Comparison of ENCODE assay signal across 27 cellular contexts in the genomic region with DNA sequence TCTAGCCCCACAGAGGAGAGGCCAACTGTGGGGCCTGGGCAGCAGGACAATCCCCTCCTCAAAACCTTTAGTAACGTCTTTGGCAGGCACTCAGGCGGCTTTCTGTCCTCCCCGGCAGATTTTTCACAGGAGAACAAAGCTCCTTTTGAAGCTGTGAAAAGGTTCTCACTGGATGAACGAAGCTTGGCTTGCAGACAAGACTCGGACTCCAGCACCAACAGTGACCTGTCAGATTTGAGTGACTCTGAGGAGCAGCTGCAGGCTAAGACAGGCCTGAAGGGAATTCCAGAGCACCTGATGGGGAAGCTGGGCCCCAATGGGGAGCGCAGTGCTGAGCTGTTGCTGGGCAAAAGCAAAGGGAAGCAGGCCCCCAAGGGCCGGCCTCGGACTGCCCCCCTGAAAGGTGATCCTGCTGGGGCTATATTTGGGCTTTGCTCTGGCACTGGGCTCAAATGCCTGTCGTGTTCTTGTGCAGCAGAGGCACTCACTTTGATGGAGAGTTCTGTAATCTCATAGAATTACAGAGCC. TPM values are rescaled to one million over a fixed set of nuclear protein-coding genes. Genes with fewer than 3 reads are reported as not detected.
DNase-seq lines count a peak whose midpoint lies in the region; ATAC-seq, FAIRE-seq and TF ChIP-seq lines count a peak whose summit lies in the region.
"Had no signal": no experiment of that assay in that cellular context is flagged by ENCODE, and none has a peak within 500 bp of the region (broad histone marks: within the 10 kb centered on the region; RNA-seq: fewer than 3 reads in every experiment).

No MANE protein-coding gene starts in this region.

- peaks cover 21 to 54% (median 37%) of the 10 kb centered on the region in 5 donors for H3K36me3 Mint-ChIP-seq in naive thymus-derived CD4-positive, alpha-beta T cell

- no peak overlapping the region for H3K27ac Mint-ChIP-seq in naive thymus-derived CD4-positive, alpha-beta T cell
- H3K27ac Mint-ChIP-seq: activated CD8-positive, alpha-beta memory T cell treated with anti-CD3 and anti-CD28 coated beads, Interleukin-2, amount 10 ng/mL, durations not matched to agents 7 days and 5 days; dendritic cell treated with granulocyte-macrophage colony-stimulating factor and Interleukin-4, amounts not matched to agents 40 ng/mL and 50 ng/mL, for 4 days; H9 had no signal

- no peak overlapping the region for H3K27ac ChIP-seq in HepG2 (ENCODE audit: extremely low read length, insufficient read depth, low read length)
- no peak overlapping the region for H3K27ac ChIP-seq in right lobe of liver
- H3K27ac ChIP-seq in naive thymus-derived CD4-positive, alpha-beta T cell (ENCODE audit: low read depth, low read length), result no peak overlapping the region
- H3K27ac ChIP-seq: C4-2B, transverse colon had no signal

- H3K4me1 Mint-ChIP-seq in naive thymus-derived CD4-positive, alpha-beta T cell, result peaks cover 0 to 17% (median 0%) of the 10 kb centered on the region in 7 donors
- H3K4me1 Mint-ChIP-seq: activated CD8-positive, alpha-beta memory T cell treated with anti-CD3 and anti-CD28 coated beads, Interleukin-2, amount 10 ng/mL, durations not matched to agents 7 days and 5 days; H9 had no signal

- H3K9me3 Mint-ChIP-seq in naive thymus-derived CD4-positive, alpha-beta T cell, result no peaks in the 10 kb centered on the region
- H3K9me3 Mint-ChIP-seq: dendritic cell treated with granulocyte-macrophage colony-stimulating factor and Interleukin-4, amounts not matched to agents 40 ng/mL and 50 ng/mL, for 4 days; H9 had no signal

- no peaks in the 10 kb centered on the region for H3K79me2 ChIP-seq in HepG2 (ENCODE audit: insufficient read depth, low read length)

- in situ Hi-C loops in HepG2 (cut with HindIII; ENCODE audit: extremely low pct_ligation_motif_present, low pct_unique_long_range_greater_than_20kb), result no loop called here

- H3K4me2 ChIP-seq in HepG2 (ENCODE audit: low read depth, low read length), result no peak overlapping the region

- intact Hi-C loops in HepG2 (cut with micrococcal nuclease; ENCODE audit: unreplicated experiment), result no loop called here
- intact Hi-C loops in right lobe of liver (cut with DNase I), result no loop called here
- intact Hi-C loops in left cardiac atrium (cut with DNase I), result no loop called here
- intact Hi-C loops in naive thymus-derived CD4-positive, alpha-beta T cell (cut with micrococcal nuclease), result no loop called here

- no peak overlapping the region for H3K9ac ChIP-seq in HepG2 (ENCODE audit: insufficient read depth, low read depth, low read length)

- H3K27me3 Mint-ChIP-seq in naive thymus-derived CD4-positive, alpha-beta T cell, result no peaks in the 10 kb centered on the region
- H3K27me3 Mint-ChIP-seq: activated CD8-positive, alpha-beta memory T cell treated with anti-CD3 and anti-CD28 coated beads, Interleukin-2, amount 10 ng/mL, durations not matched to agents 7 days and 5 days; dendritic cell treated with granulocyte-macrophage colony-stimulating factor and Interleukin-4, amounts not matched to agents 40 ng/mL and 50 ng/mL, for 4 days had no signal

- WGBS in HepG2 (ENCODE audit: low lambda C conversion rate), result 95% methylated on average over 3 of the region's 9 CpGs
- WGBS in right lobe of liver (ENCODE audit: insufficient coverage, low coverage, low lambda C conversion rate, missing lambda C conversion rate), result 94% methylated on average over 3 of the region's 9 CpGs

- CTCF ChIA-PET in HepG2 (lab: Yijun Ruan, JAX; ENCODE audit: low intra/inter-chr PET ratio, low total read pairs), result no interaction called here
- CTCF ChIA-PET in naive thymus-derived CD4-positive, alpha-beta T cell (lab: Charles Lee), result interaction anchor here (0.6 kb wide), 2 partner anchors 11 to 945 kb away, joined by 3 to 6 read pairs; no protein-coding TSS in a partner anchor

- no peak for TF ChIP-seq CTCF in HepG2 (CRISPR knock-in tag; IDR thresholded peaks at IDR 0.05)
- no peak for TF ChIP-seq CTCF in right lobe of liver (IDR thresholded peaks at IDR 0.05)

- H3K4me3 ChIP-seq in HepG2 (replicated peaks in 1 of 3; ENCODE audit: insufficient read depth in 1 of 3, low read depth in 2 of 3, low read length in 3 of 3) (no peak overlapping the region), right lobe of liver (no peak overlapping the region)
- H3K4me3 ChIP-seq in naive thymus-derived CD4-positive, alpha-beta T cell (ENCODE audit: low read length), result no peak overlapping the region
- H3K4me3 ChIP-seq: K562, transverse colon had no signal

- H4K20me1 ChIP-seq in HepG2 (ENCODE audit: insufficient read depth, low read length), result no peaks in the 10 kb centered on the region

- ATAC-seq in HepG2 (no peak), right lobe of liver (no peak), left cardiac atrium (peak; percentile 84 to 97)
- ATAC-seq in naive thymus-derived CD4-positive, alpha-beta T cell, result no peak
- ATAC-seq: activated CD8-positive, alpha-beta memory T cell treated with anti-CD3 and anti-CD28 coated beads, Interleukin-2, amount 10 ng/mL, durations not matched to agents 7 days and 5 days; K562 had no signal

- no peaks in the 10 kb centered on the region for H3K9me3 ChIP-seq in HepG2 (ENCODE audit: low read length)
- no peaks in the 10 kb centered on the region for H3K9me3 ChIP-seq in right lobe of liver
- H3K9me3 ChIP-seq in naive thymus-derived CD4-positive, alpha-beta T cell (ENCODE audit: control insufficient read depth in 2 of 3, low read length in 3 of 3), result no peaks in the 10 kb centered on the region
- H3K9me3 ChIP-seq: transverse colon had no signal

- no peak overlapping the region for H2AFZ ChIP-seq in HepG2 (ENCODE audit: low read length)

- POLR2A ChIA-PET in HepG2 (lab: Yijun Ruan, JAX), result no interaction called here
- POLR2A ChIA-PET in naive thymus-derived CD4-positive, alpha-beta T cell (lab: Charles Lee), result interaction anchor here (0.7 kb wide), 1 partner anchor 24 kb away, joined by 3 read pairs; no protein-coding TSS in a partner anchor

- peaks cover 28 to 57% of the 10 kb centered on the region in 2 experiments for H3K36me3 ChIP-seq in HepG2 (replicated peaks in 1 of 2; ENCODE audit: control insufficient read depth in 1 of 2, insufficient read depth in 2 of 2, low read length in 2 of 2)
- peaks cover 5 to 63% (median 25%) of the 10 kb centered on the region in 4 donors for H3K36me3 ChIP-seq in right lobe of liver
- peaks cover 18 to 81% (median 21%) of the 10 kb centered on the region in 3 experiments for H3K36me3 ChIP-seq in naive thymus-derived CD4-positive, alpha-beta T cell (ENCODE audit: control insufficient read depth in 2 of 3, insufficient read depth in 3 of 3, low read length in 3 of 3)

- H3K27me3 ChIP-seq in HepG2 (ENCODE audit: control insufficient read depth in 1 of 2, insufficient read depth in 2 of 2, low read length in 2 of 2), result no peaks in the 10 kb centered on the region
- no peaks in the 10 kb centered on the region for H3K27me3 ChIP-seq in right lobe of liver
- H3K27me3 ChIP-seq in naive thymus-derived CD4-positive, alpha-beta T cell (ENCODE audit: control insufficient read depth in 2 of 2, insufficient read depth in 2 of 2, low read length in 2 of 2), result no peaks in the 10 kb centered on the region
- H3K27me3 ChIP-seq: transverse colon had no signal

- H3K4me1 ChIP-seq in HepG2 (ENCODE audit: insufficient read depth, low read length), result no peaks in the 10 kb centered on the region
- no peaks in the 10 kb centered on the region for H3K4me1 ChIP-seq in right lobe of liver
- H3K4me1 ChIP-seq in naive thymus-derived CD4-positive, alpha-beta T cell (ENCODE audit: control insufficient read depth in 2 of 2, insufficient read depth in 2 of 2, low read length in 2 of 2), result no peaks in the 10 kb centered on the region
- H3K4me1 ChIP-seq: transverse colon had no signal

- TF ChIP-seq POLR2A in HepG2 (IDR thresholded peaks at IDR 0.05; ENCODE audit: insufficient read depth in 1 of 2, low read depth in 2 of 2, low read length in 2 of 2), result no peak
- no peak for TF ChIP-seq POLR2A in right lobe of liver (IDR thresholded peaks at IDR 0.05)

- DNase-seq in HepG2 (ENCODE audit: low spot score) (no peak), right lobe of liver (no peak), left cardiac atrium (no peak), nucleus accumbens (lab: John Stamatoyannopoulos, UW) (peak in 54 of 56 donors; percentile 10 to 82 (median 54)), NCI-H2227 (lab: John Stamatoyannopoulos, UW; ENCODE audit: unreplicated experiment) (no peak), NCI-H526 (lab: John Stamatoyannopoulos, UW) (no peak)
- DNase-seq in activated effector memory CD4-positive, alpha-beta T cell treated with anti-CD3 and anti-CD28 coated beads, Interleukin-2, amount 50 U/mL, for 16 hours, result no peak
- DNase-seq in naive thymus-derived CD4-positive, alpha-beta T cell, result no peak
- DNase-seq: 8988T; activated CD4-positive, alpha-beta T cell treated with anti-CD3 and anti-CD28 coated beads for 1 hour; activated CD8-positive, alpha-beta memory T cell treated with anti-CD3 and anti-CD28 coated beads, Interleukin-2, amount 10 ng/mL, durations not matched to agents 7 days and 5 days; activated gamma-delta T cell; amniotic stem cell; DMS79 treated with DMSO at 0.1 percent for 48 hours; erythroblast; H9; NCI-H1048; NCI-H2081; NCI-H526 treated with DMSO at 0.1 percent for 48 hours; stimulated activated CD4-positive, alpha-beta T cell treated with anti-CD3 and anti-CD28 coated beads, Interleukin-12 subunit alpha, Interleukin-12 subunit beta, amount 100 ng/mL, for 4 hours; transverse colon had no signal

- FAIRE-seq in HepG2 (lab: Jason Lieb, UNC), result no peak
- FAIRE-seq: GM19239, K562, keratinocyte had no signal

- no peak for TF ChIP-seq RAD21 in HepG2 (CRISPR knock-in tag; IDR thresholded peaks at IDR 0.05)

- no peak overlapping the region for H3K4me3 Mint-ChIP-seq in naive thymus-derived CD4-positive, alpha-beta T cell
- H3K4me3 Mint-ChIP-seq: activated CD8-positive, alpha-beta memory T cell treated with anti-CD3 and anti-CD28 coated beads, Interleukin-2, amount 10 ng/mL, durations not matched to agents 7 days and 5 days; dendritic cell treated with granulocyte-macrophage colony-stimulating factor and Interleukin-4, amounts not matched to agents 40 ng/mL and 50 ng/mL, for 4 days; H9 had no signal

- TF ChIP-seq EP300 in HepG2 (IDR thresholded peaks at IDR 0.05; ENCODE audit: low read depth in 2 of 2, low read length in 2 of 2) (no peak), HepG2 (CRISPR knock-in tag; IDR thresholded peaks at IDR 0.05; ENCODE audit: borderline replicate concordance) (no peak)

- BruUV-seq in HepG2 (replicated peaks; lab: Mats Ljungman, UMichigan), result no TSS peak

RNA-seq across cellular contexts. Expression of a gene that starts 39.4 kb away (rescaled TPM):
- 34.3 and 47.7 TPM in 2 replicates for total RNA-seq in HepG2 (2016; rRNA removed; fragmentation: Illumina TruSeq; extraction: Trizol)
- 7.3 and 7.5 TPM in 2 replicates for total RNA-seq in HepG2 (2016; cell fraction: cytosol; rRNA removed; fragmentation: Illumina TruSeq; extraction: Trizol; ENCODE audit: low read depth)
- 33.7 and 41.7 TPM in 2 replicates for total RNA-seq in HepG2 (2016; cell fraction: insoluble cytoplasmic fraction; rRNA removed; fragmentation: Illumina TruSeq; extraction: Trizol)
- 14.6 and 15.4 TPM in 2 replicates for total RNA-seq in HepG2 (2016; cell fraction: membrane; rRNA removed; fragmentation: Illumina TruSeq; extraction: Trizol)
- total RNA-seq in HepG2 (2016; cell fraction: nucleus; rRNA removed; fragmentation: Illumina TruSeq; extraction: Trizol), result 31.3 and 31.9 TPM in 2 replicates
- 19.6 and 19.7 TPM in 2 replicates for polyA plus RNA-seq in HepG2 (2011; rRNA removed)
- polyA plus RNA-seq in HepG2 (2011; cell fraction: cytosol; rRNA removed), result 9.2 and 12.1 TPM in 2 replicates
- polyA plus RNA-seq in HepG2 (2011; cell fraction: nucleus; rRNA removed), result 20.4 and 21.1 TPM in 2 replicates
- 21.2 and 24.4 TPM in 2 replicates for polyA plus RNA-seq in HepG2 (2012)
- 1.5 TPM in 2 replicates for polyA plus RNA-seq in HepG2 (2016; cell fraction: cytosol; fragmentation: Illumina TruSeq; extraction: Trizol; ENCODE audit: low read depth)
- 35.2 and 38.8 TPM in 2 replicates for polyA plus RNA-seq in HepG2 (2016; cell fraction: insoluble cytoplasmic fraction; fragmentation: Illumina TruSeq; extraction: Trizol; ENCODE audit: low read depth)
- 5.1 and 6.0 TPM in 2 replicates for polyA plus RNA-seq in HepG2 (2016; cell fraction: membrane; fragmentation: Illumina TruSeq; extraction: Trizol; ENCODE audit: low read depth)
- 43.2 and 50.0 TPM in 2 replicates for polyA plus RNA-seq in HepG2 (2016; cell fraction: nucleus; fragmentation: Illumina TruSeq; extraction: Trizol; ENCODE audit: insufficient read depth, low read depth)
- polyA minus RNA-seq in HepG2 (2011; rRNA and poly(A)+ RNA removed; ENCODE audit: low replicate concordance), result 32.4 and 40.8 TPM in 2 replicates
- 26.1 and 30.4 TPM in 2 replicates for polyA minus RNA-seq in HepG2 (2011; cell fraction: cytosol; rRNA and poly(A)+ RNA removed)
- polyA minus RNA-seq in HepG2 (2011; cell fraction: nucleus; rRNA and poly(A)+ RNA removed), result 37.2 and 39.4 TPM in 2 replicates
- 10 to 100 TPM; 13.7 to 19.7 (median 18.3) TPM for total RNA-seq in right lobe of liver
- 10 to 100 TPM; 33.9 to 39.8 TPM for total RNA-seq in left cardiac atrium
- 10 to 100 TPM; 67.7 to 90.2 (median 82.8) TPM for total RNA-seq in naive thymus-derived CD4-positive, alpha-beta T cell
- 10 to 100 TPM; 12.8 to 15.1 TPM for polyA plus RNA-seq in naive thymus-derived CD4-positive, alpha-beta T cell

RNA-seq across cellular contexts. Expression of a gene that starts 46.9 kb away (rescaled TPM):
- total RNA-seq in HepG2 (2016; rRNA removed; fragmentation: Illumina TruSeq; extraction: Trizol) (3.8 and 5.3 TPM in 2 replicates), right lobe of liver (not detected), left cardiac atrium (10 to 100 TPM; 15.6 to 17.0 TPM)
- 9.0 and 9.4 TPM in 2 replicates for total RNA-seq in HepG2 (2016; cell fraction: cytosol; rRNA removed; fragmentation: Illumina TruSeq; extraction: Trizol; ENCODE audit: low read depth)
- 3.9 and 5.8 TPM in 2 replicates for total RNA-seq in HepG2 (2016; cell fraction: insoluble cytoplasmic fraction; rRNA removed; fragmentation: Illumina TruSeq; extraction: Trizol)
- total RNA-seq in HepG2 (2016; cell fraction: membrane; rRNA removed; fragmentation: Illumina TruSeq; extraction: Trizol), result 14.7 TPM in 2 replicates
- total RNA-seq in HepG2 (2016; cell fraction: nucleus; rRNA removed; fragmentation: Illumina TruSeq; extraction: Trizol), result 3.5 and 4.5 TPM in 2 replicates
- 7.8 and 9.2 TPM in 2 replicates for polyA plus RNA-seq in HepG2 (2011; rRNA removed)
- 6.4 and 8.0 TPM in 2 replicates for polyA plus RNA-seq in HepG2 (2011; cell fraction: cytosol; rRNA removed)
- 11.6 and 14.0 TPM in 2 replicates for polyA plus RNA-seq in HepG2 (2011; cell fraction: nucleus; rRNA removed)
- polyA plus RNA-seq in HepG2 (2012), result 6.1 and 6.7 TPM in 2 replicates
- 19.5 and 20.0 TPM in 2 replicates for polyA plus RNA-seq in HepG2 (2016; cell fraction: cytosol; fragmentation: Illumina TruSeq; extraction: Trizol; ENCODE audit: low read depth)
- polyA plus RNA-seq in HepG2 (2016; cell fraction: insoluble cytoplasmic fraction; fragmentation: Illumina TruSeq; extraction: Trizol; ENCODE audit: low read depth), result 6.3 and 6.4 TPM in 2 replicates
- polyA plus RNA-seq in HepG2 (2016; cell fraction: membrane; fragmentation: Illumina TruSeq; extraction: Trizol; ENCODE audit: low read depth), result 24.8 and 25.5 TPM in 2 replicates
- polyA plus RNA-seq in HepG2 (2016; cell fraction: nucleus; fragmentation: Illumina TruSeq; extraction: Trizol; ENCODE audit: insufficient read depth, low read depth), result 14.2 and 15.5 TPM in 2 replicates
- polyA minus RNA-seq in HepG2 (2011; rRNA and poly(A)+ RNA removed; ENCODE audit: low replicate concordance), result 11.3 TPM in 1 of 2 replicates, not detected in the other
- polyA minus RNA-seq in HepG2 (2011; cell fraction: cytosol; rRNA and poly(A)+ RNA removed), result 4.0 and 5.3 TPM in 2 replicates
- 3.1 and 6.0 TPM in 2 replicates for polyA minus RNA-seq in HepG2 (2011; cell fraction: nucleus; rRNA and poly(A)+ RNA removed)
- 1 to 10 TPM in 1 of 5 experiments, under 1 TPM in 1, not detected in 3; 0.94 to 1.2 TPM for total RNA-seq in naive thymus-derived CD4-positive, alpha-beta T cell
- not detected for polyA plus RNA-seq in naive thymus-derived CD4-positive, alpha-beta T cell
- total RNA-seq: mononuclear cell had no signal

RNA-seq across cellular contexts. Expression of a gene that starts 53.9 kb away (rescaled TPM):
- total RNA-seq in HepG2 (2016; rRNA removed; fragmentation: Illumina TruSeq; extraction: Trizol) (26.9 and 28.5 TPM in 2 replicates), right lobe of liver (10 to 100 TPM in 2 of 6 experiments, 1 to 10 TPM in 4; 7.2 to 15.8 (median 8.7) TPM), left cardiac atrium (10 to 100 TPM; 17.8 to 20.0 TPM)
- 5.7 and 6.2 TPM in 2 replicates for total RNA-seq in HepG2 (2016; cell fraction: cytosol; rRNA removed; fragmentation: Illumina TruSeq; extraction: Trizol; ENCODE audit: low read depth)
- 26.1 and 26.8 TPM in 2 replicates for total RNA-seq in HepG2 (2016; cell fraction: insoluble cytoplasmic fraction; rRNA removed; fragmentation: Illumina TruSeq; extraction: Trizol)
- 22.1 and 22.4 TPM in 2 replicates for total RNA-seq in HepG2 (2016; cell fraction: membrane; rRNA removed; fragmentation: Illumina TruSeq; extraction: Trizol)
- 19.0 and 21.2 TPM in 2 replicates for total RNA-seq in HepG2 (2016; cell fraction: nucleus; rRNA removed; fragmentation: Illumina TruSeq; extraction: Trizol)
- polyA plus RNA-seq in HepG2 (2011; rRNA removed), result 28.1 and 30.1 TPM in 2 replicates
- 16.8 and 17.2 TPM in 2 replicates for polyA plus RNA-seq in HepG2 (2011; cell fraction: cytosol; rRNA removed)
- 46.4 and 53.9 TPM in 2 replicates for polyA plus RNA-seq in HepG2 (2011; cell fraction: nucleus; rRNA removed)
- polyA plus RNA-seq in HepG2 (2012), result 15.6 and 16.9 TPM in 2 replicates
- 3.1 and 3.3 TPM in 2 replicates for polyA plus RNA-seq in HepG2 (2016; cell fraction: cytosol; fragmentation: Illumina TruSeq; extraction: Trizol; ENCODE audit: low read depth)
- 22.4 and 24.1 TPM in 2 replicates for polyA plus RNA-seq in HepG2 (2016; cell fraction: insoluble cytoplasmic fraction; fragmentation: Illumina TruSeq; extraction: Trizol; ENCODE audit: low read depth)
- polyA plus RNA-seq in HepG2 (2016; cell fraction: membrane; fragmentation: Illumina TruSeq; extraction: Trizol; ENCODE audit: low read depth), result 11.4 TPM in 2 replicates
- polyA plus RNA-seq in HepG2 (2016; cell fraction: nucleus; fragmentation: Illumina TruSeq; extraction: Trizol; ENCODE audit: insufficient read depth, low read depth), result 29.0 and 31.0 TPM in 2 replicates
- polyA minus RNA-seq in HepG2 (2011; rRNA and poly(A)+ RNA removed; ENCODE audit: low replicate concordance), result 38.4 and 40.2 TPM in 2 replicates
- 15.7 TPM in 2 replicates for polyA minus RNA-seq in HepG2 (2011; cell fraction: cytosol; rRNA and poly(A)+ RNA removed)
- 34.9 and 47.7 TPM in 2 replicates for polyA minus RNA-seq in HepG2 (2011; cell fraction: nucleus; rRNA and poly(A)+ RNA removed)
- 10 to 100 TPM; 25.0 to 71.8 (median 27.7) TPM for total RNA-seq in naive thymus-derived CD4-positive, alpha-beta T cell
- polyA plus RNA-seq in naive thymus-derived CD4-positive, alpha-beta T cell, result 10 to 100 TPM; 18.1 to 27.0 TPM

Comparison
In these comparisons a context has a peak if more than half of its experiments do, and no peak if none do; other contexts are left out.
1. ATAC-seq: peak in left cardiac atrium (2 of 2); none in HepG2 (single experiment), right lobe of liver (0 of 4) and naive thymus-derived CD4-positive, alpha-beta T cell (single experiment).
2. DNase-seq: peak in nucleus accumbens (54 of 56); none in HepG2 (single experiment), right lobe of liver (0 of 3), left cardiac atrium (single experiment), activated effector memory CD4-positive, alpha-beta T cell treated with anti-CD3 and anti-CD28 coated beads, Interleukin-2, amount 50 U/mL, for 16 hours (single experiment), NCI-H2227 (single experiment), NCI-H526 (0 of 2) and naive thymus-derived CD4-positive, alpha-beta T cell (0 of 9).